26 cellular contexts compared by ENCODE assay signal in the genomic region with DNA sequence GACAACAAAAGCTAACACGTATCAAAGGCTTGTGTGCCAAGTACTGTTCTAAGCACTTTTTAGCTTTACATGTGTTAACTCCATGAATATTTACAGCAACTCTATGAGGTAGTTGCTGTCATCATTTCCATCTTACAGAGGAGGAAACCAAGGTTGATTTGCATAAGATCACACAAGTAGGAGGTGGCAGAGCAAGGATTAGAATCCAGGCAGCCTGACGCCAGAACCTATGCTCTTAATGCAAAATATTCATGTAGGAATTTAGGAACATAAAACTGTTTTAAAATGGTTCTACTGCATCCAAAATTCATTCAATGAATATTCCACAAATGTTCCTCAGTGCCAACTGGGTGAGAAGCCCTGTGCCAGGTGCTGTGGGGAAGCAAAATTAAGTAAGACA.
"Had no signal": no experiment of that assay in that cellular context is flagged by ENCODE, and none has a peak within 500 bp of the region (broad histone marks: within the 10 kb centered on the region; RNA-seq: fewer than 3 reads in every experiment).

No MANE protein-coding gene starts in this region.

- H3K36me3 ChIP-seq: breast epithelium, left lung, ovary, thoracic aorta, uterus had no signal

- H3K27ac ChIP-seq: breast epithelium, ovary, skin epidermis, thoracic aorta, uterus had no signal

- H3K4me1 Mint-ChIP-seq: activated naive CD8-positive, alpha-beta T cell treated with anti-CD3 and anti-CD28 coated beads, Interleukin-2, amount 10 ng/mL, durations not matched to agents 7 days and 5 days; nephron progenitor cell had no signal

- H3K9me3 Mint-ChIP-seq: activated naive CD4-positive, alpha-beta T cell treated with anti-CD3 and anti-CD28 coated beads for 36 hours; activated naive CD8-positive, alpha-beta T cell treated with anti-CD3 and anti-CD28 coated beads, Interleukin-2, amount 10 ng/mL, durations not matched to agents 7 days and 5 days; activated T-helper 1 cell treated with anti-CD3 and anti-CD28 coated beads, Interleukin-12 subunit alpha, Interleukin-12 subunit beta, Interleukin-2, Interleukin-4 antibody, amounts not matched to agents 30 ng/mL and 10 ng/mL and 1 ng/mL, durations not matched to agents 14 hours and 24 hours and 36 hours; naive B cell; nephron progenitor cell; stimulated activated naive CD8-positive, alpha-beta T cell treated with anti-CD3 and anti-CD28 coated beads, Interleukin-15, Interleukin-2, amounts not matched to agents 100 ng/mL and 50 ng/mL, for 24 hours; type B pancreatic cell had no signal

- H3K4me3 ChIP-seq: breast epithelium, left lung, lung, ovary, skin epidermis, thoracic aorta, uterus had no signal

- H3K27me3 Mint-ChIP-seq: activated naive CD8-positive, alpha-beta T cell treated with anti-CD3 and anti-CD28 coated beads, Interleukin-2, amount 10 ng/mL, durations not matched to agents 7 days and 5 days; progenitor cell of endocrine pancreas; stimulated activated naive CD8-positive, alpha-beta T cell treated with anti-CD3 and anti-CD28 coated beads, Interleukin-15, Interleukin-2, amounts not matched to agents 100 ng/mL and 50 ng/mL, for 24 hours; type B pancreatic cell had no signal

- H3K27ac Mint-ChIP-seq: activated naive CD4-positive, alpha-beta T cell treated with anti-CD3 and anti-CD28 coated beads for 36 hours; activated naive CD8-positive, alpha-beta T cell treated with anti-CD3 and anti-CD28 coated beads, Interleukin-2, amount 10 ng/mL, durations not matched to agents 7 days and 5 days; activated T-helper 1 cell treated with anti-CD3 and anti-CD28 coated beads, Interleukin-12 subunit alpha, Interleukin-12 subunit beta, Interleukin-2, Interleukin-4 antibody, amounts not matched to agents 30 ng/mL and 10 ng/mL and 1 ng/mL, durations not matched to agents 14 hours and 24 hours and 36 hours; nephron progenitor cell; progenitor cell of endocrine pancreas; stimulated activated naive CD8-positive, alpha-beta T cell treated with anti-CD3 and anti-CD28 coated beads, Interleukin-15, Interleukin-2, amounts not matched to agents 100 ng/mL and 50 ng/mL, for 24 hours; type B pancreatic cell had no signal

- H3K4me3 Mint-ChIP-seq: activated naive CD4-positive, alpha-beta T cell treated with anti-CD3 and anti-CD28 coated beads for 36 hours; activated naive CD8-positive, alpha-beta T cell treated with anti-CD3 and anti-CD28 coated beads, Interleukin-2, amount 10 ng/mL, durations not matched to agents 7 days and 5 days; activated T-helper 1 cell treated with anti-CD3 and anti-CD28 coated beads, Interleukin-12 subunit alpha, Interleukin-12 subunit beta, Interleukin-2, Interleukin-4 antibody, amounts not matched to agents 30 ng/mL and 10 ng/mL and 1 ng/mL, durations not matched to agents 14 hours and 24 hours and 36 hours; nephron progenitor cell; stimulated activated naive CD8-positive, alpha-beta T cell treated with anti-CD3 and anti-CD28 coated beads, Interleukin-15, Interleukin-2, amounts not matched to agents 100 ng/mL and 50 ng/mL, for 24 hours; type B pancreatic cell had no signal

- H3K4me1 ChIP-seq: breast epithelium, uterus had no signal

- H3K27me3 ChIP-seq: breast epithelium, left lung, ovary, uterus had no signal

- ATAC-seq: sciatic nerve had no signal

- H3K36me3 Mint-ChIP-seq: activated naive CD8-positive, alpha-beta T cell treated with anti-CD3 and anti-CD28 coated beads, Interleukin-2, amount 10 ng/mL, durations not matched to agents 7 days and 5 days; naive B cell; type B pancreatic cell had no signal

- DNase-seq: activated CD4-positive, alpha-beta T cell treated with anti-CD3 and anti-CD28 coated beads, Interleukin-2, amount 50 U/mL, for 4 hours; activated CD4-positive, CD25-positive, alpha-beta regulatory T cell treated with anti-CD3 and anti-CD28 coated beads, Interleukin-2, amount 50 U/mL, for 72 hours; activated effector memory CD4-positive, alpha-beta T cell treated with anti-CD3 and anti-CD28 coated beads, Interleukin-2, amount 50 U/mL, for 16 hours; activated naive CD8-positive, alpha-beta T cell treated with anti-CD3 and anti-CD28 coated beads, Interleukin-2, amount 10 ng/mL, durations not matched to agents 7 days and 5 days; activated T-cell treated with anti-CD3 and anti-CD28 coated beads for 4 hours; amniotic stem cell; central memory CD4-positive, alpha-beta T cell; left lung; nephron progenitor cell; ovary; retina; stimulated activated CD4-positive, alpha-beta T cell treated with anti-CD3 and anti-CD28 coated beads, Interleukin-12 subunit alpha, Interleukin-12 subunit beta, amount 100 ng/mL, for 4 hours; stimulated activated CD4-positive, alpha-beta T cell treated with anti-CD3 and anti-CD28 coated beads, Interleukin-4, amount 100 ng/mL, for 1 hour; T-helper 2 cell; uterus had no signal

- H3K9me3 ChIP-seq: breast epithelium, left lung, ovary, thoracic aorta, uterus had no signal
